21 cellular contexts compared by ENCODE assay signal in genomic region chr1:170296642-170297041, GRCh38.
DNase-seq lines count a peak whose midpoint lies in the region; ATAC-seq and TF ChIP-seq lines count a peak whose summit lies in the region.
"Had no signal": no experiment of that assay in that cellular context is flagged by ENCODE, and none has a peak within 500 bp of the region (broad histone marks: within the 10 kb centered on the region; RNA-seq: fewer than 3 reads in every experiment).

No MANE protein-coding gene starts in this region.

- H3K9me3 Mint-ChIP-seq in stimulated activated memory B cell treated with anti-CD40 and anti-IgM and Interleukin-4, amounts not matched to agents 10 μg/mL and 1 μg/mL and 100 μg/mL, for 72 hours: peaks cover 4% of the 10 kb centered on the region
- H3K9me3 Mint-ChIP-seq: neural crest cell had no signal

- H3K4me1 ChIP-seq in GM23248 (ENCODE audit: insufficient read depth) (no peaks in the 10 kb centered on the region), mammary epithelial cell (ENCODE audit: insufficient read depth, low read length) (no peaks in the 10 kb centered on the region), osteoblast (ENCODE audit: insufficient read depth, low read length) (no peaks in the 10 kb centered on the region)
- H3K4me1 ChIP-seq: vagina had no signal

- H4K20me1 ChIP-seq in GM23248 (ENCODE audit: insufficient read depth) (no peaks in the 10 kb centered on the region), mammary epithelial cell (ENCODE audit: insufficient read depth, low read length) (peaks cover 2% of the 10 kb centered on the region), osteoblast (ENCODE audit: insufficient read depth, low read length) (no peaks in the 10 kb centered on the region)

- intact Hi-C loops in mammary epithelial cell (cut with micrococcal nuclease): no loop called here

- H3K9ac ChIP-seq in GM23248 (no peak overlapping the region), mammary epithelial cell (ENCODE audit: insufficient read depth, low read length) (no peak overlapping the region)

- no peak for TF ChIP-seq CTCF in mammary epithelial cell (conservative IDR thresholded peaks at IDR 0.05 in 1 of 2, IDR thresholded peaks at IDR 0.05 in 1 of 2; ENCODE audit: extremely low read depth in 1 of 2, insufficient read depth in 1 of 2, low read depth in 1 of 2, low read length in 2 of 2)
- no peak for TF ChIP-seq CTCF in osteoblast (IDR thresholded peaks at IDR 0.05; ENCODE audit: extremely low read depth, low read depth, low read length)

- H3K27ac ChIP-seq in GM23248 (no peak overlapping the region), mammary epithelial cell (ENCODE audit: insufficient read depth, low read depth, low read length) (no peak overlapping the region), osteoblast (ENCODE audit: low read depth, low read length) (no peak overlapping the region)
- H3K27ac ChIP-seq: HL-60, vagina had no signal

- no peaks in the 10 kb centered on the region for H3K36me3 Mint-ChIP-seq in stimulated activated memory B cell treated with anti-CD40 and anti-IgM and Interleukin-4, amounts not matched to agents 10 μg/mL and 1 μg/mL and 100 μg/mL, for 72 hours
- H3K36me3 Mint-ChIP-seq: CD8-positive, alpha-beta memory T cell; IgD-negative memory B cell had no signal

- H3K27me3 Mint-ChIP-seq in stimulated activated memory B cell treated with anti-CD40 and anti-IgM and Interleukin-4, amounts not matched to agents 10 μg/mL and 1 μg/mL and 100 μg/mL, for 72 hours: no peaks in the 10 kb centered on the region
- H3K27me3 Mint-ChIP-seq: activated T-cell treated with anti-CD3 and anti-CD28 coated beads, Interleukin-2, amount 50 U/mL, for 24 hours; CD8-positive, alpha-beta memory T cell; IgD-negative memory B cell had no signal

- CTCF ChIA-PET in mammary epithelial cell (lab: Charles Lee; ENCODE audit: low non-redundant PET): no interaction called here

- no peak overlapping the region for H3K4me2 ChIP-seq in GM23248 (ENCODE audit: unreplicated experiment)
- no peak overlapping the region for H3K4me2 ChIP-seq in mammary epithelial cell (ENCODE audit: insufficient read depth, low read depth, low read length)
- no peak overlapping the region for H3K4me2 ChIP-seq in osteoblast (ENCODE audit: insufficient read depth, low read length)

- H2AFZ ChIP-seq in GM23248 (0 out of 2 replicates have a peak overlapping the region, but pooled peaks have one; percentile 30), mammary epithelial cell (ENCODE audit: low read depth, low read length) (no peak overlapping the region), osteoblast (ENCODE audit: low read length) (peak overlapping the region; percentile 66)

- H3K9me2 ChIP-seq in GM23248 (ENCODE audit: insufficient read depth): no peaks in the 10 kb centered on the region

- dilution Hi-C loops in mammary epithelial cell (cut with HindIII; ENCODE audit: low sequenced_read_pairs): no loop called here

- no peaks in the 10 kb centered on the region for H3K9me3 ChIP-seq in GM23248 (ENCODE audit: low read depth)
- H3K9me3 ChIP-seq in mammary epithelial cell (replicated peaks; ENCODE audit: insufficient read depth, low read length): no peaks in the 10 kb centered on the region
- no peaks in the 10 kb centered on the region for H3K9me3 ChIP-seq in osteoblast (ENCODE audit: low read depth, low read length)
- H3K9me3 ChIP-seq: vagina had no signal

- H3K36me3 ChIP-seq in GM23248 (ENCODE audit: low read depth): no peaks in the 10 kb centered on the region
- no peaks in the 10 kb centered on the region for H3K36me3 ChIP-seq in mammary epithelial cell (ENCODE audit: insufficient read depth, low read length)
- no peaks in the 10 kb centered on the region for H3K36me3 ChIP-seq in osteoblast (ENCODE audit: insufficient read depth, low read length)
- H3K36me3 ChIP-seq: vagina had no signal

- 27 to 30% methylated on average over 2 of the region's 2 CpGs for WGBS in GM23248 (ENCODE audit: low coverage in 1 of 2, low lambda C conversion rate in 2 of 2, missing lambda C conversion rate in 2 of 2), 2 experiments
- WGBS in mammary epithelial cell (ENCODE audit: low coverage, missing lambda C conversion rate): 0% methylated on average over 2 of the region's 2 CpGs

- H3K27ac Mint-ChIP-seq in stimulated activated memory B cell treated with anti-CD40 and anti-IgM and Interleukin-4, amounts not matched to agents 10 μg/mL and 1 μg/mL and 100 μg/mL, for 72 hours: no peak overlapping the region
- H3K27ac Mint-ChIP-seq: activated T-cell treated with anti-CD3 and anti-CD28 coated beads, Interleukin-2, amount 50 U/mL, for 24 hours; CD8-positive, alpha-beta memory T cell; IgD-negative memory B cell had no signal

- H3K4me3 ChIP-seq in GM23248 (no peak overlapping the region), mammary epithelial cell (replicated peaks in 1 of 3; ENCODE audit: insufficient read depth in 1 of 3, low read depth in 2 of 3, low read length in 3 of 3) (no peak overlapping the region), osteoblast (ENCODE audit: insufficient read depth, low read length) (no peak overlapping the region)
- H3K4me3 ChIP-seq: vagina had no signal

- H3K4me3 Mint-ChIP-seq in stimulated activated memory B cell treated with anti-CD40 and anti-IgM and Interleukin-4, amounts not matched to agents 10 μg/mL and 1 μg/mL and 100 μg/mL, for 72 hours: no peak overlapping the region
- H3K4me3 Mint-ChIP-seq: activated T-cell treated with anti-CD3 and anti-CD28 coated beads, Interleukin-2, amount 50 U/mL, for 24 hours; CD8-positive, alpha-beta memory T cell; IgD-negative memory B cell; neural crest cell had no signal

- DNase-seq in GM23248: peak; percentile 56
- peak; percentile 37 for DNase-seq in M059J (ENCODE audit: low read depth)
- peak; percentile 41 for DNase-seq in mammary epithelial cell
- DNase-seq in osteoblast (ENCODE audit: insufficient read length, low spot score, missing footprints): no peak
- DNase-seq in NCI-H1105 treated with DMSO at 0.1 percent for 48 hours (lab: John Stamatoyannopoulos, UW): no peak
- DNase-seq: activated CD4-positive, alpha-beta T cell treated with anti-CD3 and anti-CD28 coated beads for 1 hour; activated naive CD4-positive, alpha-beta T cell treated with Interleukin-2 at 50 U/mL for 16 hours; activated T-cell treated with anti-CD3 and anti-CD28 coated beads, Interleukin-2, amount 50 U/mL, for 24 hours; amniotic stem cell; CD8-positive, alpha-beta memory T cell; islet precursor cell; NCI-H1694; NCI-H69; posterior cingulate gyrus; SW 1271 had no signal

- no peaks in the 10 kb centered on the region for H3F3A ChIP-seq in GM23248 (ENCODE audit: insufficient read depth)

- H3K27me3 ChIP-seq in GM23248 (replicated peaks; ENCODE audit: insufficient read depth) (no peaks in the 10 kb centered on the region), mammary epithelial cell (ENCODE audit: insufficient read depth, low read length) (no peaks in the 10 kb centered on the region), osteoblast (ENCODE audit: insufficient read depth, low read length) (no peaks in the 10 kb centered on the region)
- H3K27me3 ChIP-seq: vagina had no signal

- no peak for ATAC-seq in GM18907 (IDR thresholded peaks at IDR 0.05; ENCODE audit: unreplicated experiment)
- no peak for ATAC-seq in stimulated activated memory B cell treated with anti-CD40 and anti-IgM and Interleukin-4, amounts not matched to agents 10 μg/mL and 1 μg/mL and 100 μg/mL, for 72 hours

- no peaks in the 10 kb centered on the region for H3K79me2 ChIP-seq in GM23248 (ENCODE audit: insufficient read depth)
- no peaks in the 10 kb centered on the region for H3K79me2 ChIP-seq in mammary epithelial cell (ENCODE audit: insufficient read depth, low read length)
- no peaks in the 10 kb centered on the region for H3K79me2 ChIP-seq in osteoblast (ENCODE audit: insufficient read depth, low read length)

- in situ Hi-C loops in GM23248 (cut with MboI) (no loop called here), mammary epithelial cell (cut with MboI; ENCODE audit: low sequenced_read_pairs in 2 of 2) (no loop called here)

- no TSS peak for BruUV-seq in mammary epithelial cell (replicated peaks; lab: Mats Ljungman, UMichigan)

- no peaks in the 10 kb centered on the region for H3K4me1 Mint-ChIP-seq in stimulated activated memory B cell treated with anti-CD40 and anti-IgM and Interleukin-4, amounts not matched to agents 10 μg/mL and 1 μg/mL and 100 μg/mL, for 72 hours
- H3K4me1 Mint-ChIP-seq: CD8-positive, alpha-beta memory T cell; IgD-negative memory B cell; neural crest cell had no signal

Comparison
In these comparisons a context has a peak if more than half of its experiments do, and no peak if none do; other contexts are left out.
1. DNase-seq: peak in GM23248 (single experiment), M059J (single experiment) and mammary epithelial cell (single experiment); none in osteoblast (single experiment) and NCI-H1105 treated with DMSO at 0.1 percent for 48 hours (single experiment).